In the genomic region with DNA sequence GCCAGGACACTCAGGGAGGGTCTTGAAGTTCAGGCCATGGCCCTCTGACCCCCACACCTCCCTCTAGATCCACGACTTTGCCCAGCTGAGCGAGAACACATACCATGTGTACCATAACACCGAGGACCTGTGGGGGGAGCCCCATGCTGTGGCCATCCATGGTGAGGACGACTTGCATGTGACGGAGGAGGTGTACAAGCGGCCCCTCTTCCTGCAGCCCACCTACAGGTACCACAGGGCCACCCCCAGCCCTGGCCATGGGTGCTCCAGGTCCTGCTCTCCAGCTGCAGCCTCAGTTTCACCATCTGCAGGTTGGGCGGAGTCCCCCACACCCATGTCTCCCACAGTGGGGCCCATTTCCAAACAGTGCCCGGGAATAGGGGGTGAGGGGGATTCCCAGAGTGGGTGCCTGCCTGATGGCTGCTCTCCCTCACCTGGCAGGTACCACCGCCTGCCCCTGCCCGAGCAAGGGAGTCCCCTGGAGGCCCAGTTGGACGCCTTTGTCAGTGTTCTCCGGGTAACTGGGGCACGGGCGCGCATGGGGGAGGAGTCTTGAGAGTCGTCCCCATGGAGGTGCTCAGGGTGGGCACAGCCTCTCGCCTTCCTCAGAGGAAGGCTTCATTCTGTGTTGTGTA, we compare ENCODE assay signal across 31 cellular contexts.
"Had no signal": no experiment of that assay in that cellular context is flagged by ENCODE, and none has a peak within 500 bp of the region (broad histone marks: within the 10 kb centered on the region; RNA-seq: fewer than 3 reads in every experiment).

No MANE protein-coding gene starts in this region.

- H3K36me3 Mint-ChIP-seq: activated CD8-positive, alpha-beta memory T cell treated with anti-CD3 and anti-CD28 coated beads, Interleukin-2, amount 10 ng/mL, durations not matched to agents 7 days and 5 days; activated naive CD4-positive, alpha-beta T cell treated with anti-CD3 and anti-CD28 coated beads, Interleukin-2, amount 10 ng/mL, durations not matched to agents 7 days and 5 days; activated naive CD8-positive, alpha-beta T cell had no signal

- H3K4me3 Mint-ChIP-seq: activated CD4-positive, alpha-beta T cell treated with anti-CD3 and anti-CD28 coated beads, Interleukin-2, amount 10 ng/mL, durations not matched to agents 7 days and 5 days; activated CD8-positive, alpha-beta memory T cell treated with anti-CD3 and anti-CD28 coated beads, Interleukin-2, amount 10 ng/mL, durations not matched to agents 7 days and 5 days; activated naive CD4-positive, alpha-beta T cell treated with anti-CD3 and anti-CD28 coated beads, Interleukin-2, amount 10 ng/mL, durations not matched to agents 7 days and 5 days; activated naive CD8-positive, alpha-beta T cell; central memory CD8-positive, alpha-beta T cell had no signal

- H3K9me3 Mint-ChIP-seq: activated CD4-positive, alpha-beta T cell treated with anti-CD3 and anti-CD28 coated beads, Interleukin-2, amount 10 ng/mL, durations not matched to agents 7 days and 5 days; activated naive CD4-positive, alpha-beta T cell treated with anti-CD3 and anti-CD28 coated beads, Interleukin-2, amount 10 ng/mL, durations not matched to agents 7 days and 5 days; central memory CD8-positive, alpha-beta T cell had no signal

- H3K4me1 Mint-ChIP-seq: activated CD4-positive, alpha-beta T cell treated with anti-CD3 and anti-CD28 coated beads, Interleukin-2, amount 10 ng/mL, durations not matched to agents 7 days and 5 days; activated CD8-positive, alpha-beta memory T cell treated with anti-CD3 and anti-CD28 coated beads, Interleukin-2, amount 10 ng/mL, durations not matched to agents 7 days and 5 days; activated naive CD4-positive, alpha-beta T cell treated with anti-CD3 and anti-CD28 coated beads, Interleukin-2, amount 10 ng/mL, durations not matched to agents 7 days and 5 days; central memory CD8-positive, alpha-beta T cell had no signal

- H3K27me3 Mint-ChIP-seq: activated CD4-positive, alpha-beta T cell treated with anti-CD3 and anti-CD28 coated beads, Interleukin-2, amount 10 ng/mL, durations not matched to agents 7 days and 5 days; activated naive CD8-positive, alpha-beta T cell; central memory CD8-positive, alpha-beta T cell had no signal

- H3K36me3 ChIP-seq: cardiac muscle cell, MG63, Peyer's patch, WERI-Rb-1 had no signal

- H3K9me3 ChIP-seq: ascending aorta, MG63, Peyer's patch had no signal

- ATAC-seq: activated CD8-positive, alpha-beta memory T cell treated with anti-CD3 and anti-CD28 coated beads, Interleukin-2, amount 10 ng/mL, durations not matched to agents 7 days and 5 days had no signal

- DNase-seq: activated CD4-positive, alpha-beta T cell treated with anti-CD3 and anti-CD28 coated beads, Interleukin-2, amount 10 ng/mL, durations not matched to agents 7 days and 5 days; activated CD4-positive, alpha-beta T cell treated with anti-CD3 and anti-CD28 coated beads, Interleukin-2, amount 50 U/mL, for 48 hours; activated CD8-positive, alpha-beta memory T cell treated with anti-CD3 and anti-CD28 coated beads for 24 hours; activated CD8-positive, alpha-beta memory T cell treated with anti-CD3 and anti-CD28 coated beads, Interleukin-2, amount 10 ng/mL, durations not matched to agents 7 days and 5 days; activated CD8-positive, alpha-beta memory T cell treated with anti-CD3 and anti-CD28 coated beads, Interleukin-2, amount 50 U/mL, for 48 hours; activated effector memory CD4-positive, alpha-beta T cell treated with Interleukin-2 at 50 U/mL for 16 hours; activated naive CD4-positive, alpha-beta T cell treated with anti-CD3 and anti-CD28 coated beads, Interleukin-2, amount 10 ng/mL, durations not matched to agents 7 days and 5 days; activated T-cell treated with anti-CD3 and anti-CD28 coated beads, Interleukin-2, amount 50 U/mL, for 48 hours; amygdala; Kasumi-1; KG1; MG63; NCI-H1048; NCI-H1105 treated with DMSO at 0.1 percent for 48 hours; NCI-H1436; NCI-H1694; NCI-H1930; NCI-H2081 treated with DMSO at 0.1 percent for 48 hours; NCI-H345; NCI-H524 treated with DMSO at 0.1 percent for 48 hours; Peyer's patch; RPMI8226; SIG-M5; SW 1271; T-helper 1 cell; T1000; WERI-Rb-1 had no signal

- H3K27ac ChIP-seq: ascending aorta, cardiac muscle cell, Peyer's patch, WERI-Rb-1 had no signal

- H3K4me1 ChIP-seq: ascending aorta, Peyer's patch had no signal

- H3K27ac Mint-ChIP-seq: activated CD4-positive, alpha-beta T cell treated with anti-CD3 and anti-CD28 coated beads, Interleukin-2, amount 10 ng/mL, durations not matched to agents 7 days and 5 days; activated CD8-positive, alpha-beta memory T cell treated with anti-CD3 and anti-CD28 coated beads, Interleukin-2, amount 10 ng/mL, durations not matched to agents 7 days and 5 days; activated naive CD4-positive, alpha-beta T cell treated with anti-CD3 and anti-CD28 coated beads, Interleukin-2, amount 10 ng/mL, durations not matched to agents 7 days and 5 days had no signal

- H3K27me3 ChIP-seq: ascending aorta, cardiac muscle cell, MG63, Peyer's patch had no signal

- H3K4me3 ChIP-seq: ascending aorta, cardiac muscle cell, MG63, Peyer's patch had no signal
